In the genomic region with DNA sequence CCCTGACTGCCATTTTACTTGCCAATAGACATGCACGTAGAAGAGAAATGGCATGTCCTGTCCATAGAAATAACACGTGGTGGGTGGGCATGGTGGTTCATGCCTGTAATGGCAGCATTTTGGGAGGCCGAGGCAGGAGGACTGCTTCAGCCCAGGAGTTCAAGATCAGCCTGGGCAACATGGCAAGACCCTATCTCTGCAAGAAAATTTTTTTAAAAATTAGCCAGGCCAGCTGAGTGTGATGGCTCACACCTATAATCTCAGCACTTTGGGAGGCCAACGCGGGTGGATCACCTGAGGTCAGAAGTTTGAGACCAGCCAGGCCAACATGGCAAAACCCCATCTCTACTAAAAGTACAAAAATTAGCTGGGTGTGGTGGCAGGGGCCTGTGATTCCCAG, we compare ENCODE assay signal across 1 cellular context. TPM values are rescaled to one million over a fixed set of nuclear protein-coding genes. Genes with fewer than 3 reads are reported as not detected.
"Had no signal": no experiment of that assay in that cellular context is flagged by ENCODE, and none has a peak within 500 bp of the region (broad histone marks: within the 10 kb centered on the region; RNA-seq: fewer than 3 reads in every experiment).

No MANE protein-coding gene starts in this region.

RNA-seq across cellular contexts. Expression of a gene that starts 33.2 kb away (rescaled TPM):
- total RNA-seq: activated B cell treated with CpG ODN at 0.5 μM for 24 hours had no signal
